Comparison of ENCODE assay signal across 1 cellular context in genomic region chr2:129929321-129930290, GRCh38.
TF ChIP-seq lines count a peak whose summit lies in the region.

No MANE protein-coding gene starts in this region.

TF ChIP-seq in K562, 482 proteins besides CTCF, POLR2A, EP300 and RAD21 (continued from another document):
- TF ChIP-seq MGA (IDR thresholded peaks at IDR 0.05) (no peak), RERE (CRISPR knock-in tag; IDR thresholded peaks at IDR 0.05; ENCODE audit: borderline replicate concordance) (no peak), SP1 (CRISPR knock-in tag; IDR thresholded peaks at IDR 0.05) (no peak), FOXK2 (conservative IDR thresholded peaks at IDR 0.05 in 1 of 2, IDR thresholded peaks at IDR 0.05 in 1 of 2; ENCODE audit: low read depth in 2 of 2) (no peak), UBTF (IDR thresholded peaks at IDR 0.05; ENCODE audit: borderline replicate concordance in 1 of 2, low read depth in 2 of 2, low read length in 2 of 2) (no peak), PHB2 (IDR thresholded peaks at IDR 0.05; ENCODE audit: low read depth) (no peak), ZC3H4 (CRISPR knock-in tag; IDR thresholded peaks at IDR 0.05; ENCODE audit: borderline replicate concordance) (no peak)
